21 cellular contexts compared by ENCODE assay signal in the genomic region with DNA sequence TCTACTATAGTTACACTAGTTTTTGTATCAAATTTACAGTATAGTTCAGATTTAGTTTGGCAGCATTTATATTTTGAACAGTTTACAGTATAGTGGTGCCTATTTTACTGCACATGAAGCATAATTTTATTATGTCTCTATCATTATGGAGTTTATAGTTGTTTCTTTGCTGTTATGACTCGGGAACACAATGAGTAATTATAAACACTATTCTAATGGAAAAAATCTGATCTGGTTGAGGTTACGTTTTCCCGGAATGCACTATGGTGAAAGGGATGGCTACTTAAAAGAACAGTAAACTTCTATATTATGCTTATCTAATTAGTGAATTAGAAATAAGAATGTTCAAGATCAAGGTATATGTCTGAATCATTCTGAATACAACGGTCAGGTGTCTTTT. TPM values are rescaled to one million over a fixed set of nuclear protein-coding genes. Genes with fewer than 3 reads are reported as not detected.
"Had no signal": no experiment of that assay in that cellular context is flagged by ENCODE, and none has a peak within 500 bp of the region (broad histone marks: within the 10 kb centered on the region; RNA-seq: fewer than 3 reads in every experiment).

No MANE protein-coding gene starts in this region.

- DNase-seq: endodermal cell; foreskin melanocyte; head of caudate nucleus; left colon; left ventricle myocardium superior; mesenchymal stem cell; midbrain; nucleus accumbens; pancreas; right cardiac atrium; small intestine; stimulated activated CD4-positive, alpha-beta T cell treated with anti-CD3 and anti-CD28 coated beads, Interleukin-12 subunit alpha, Interleukin-12 subunit beta, amount 100 ng/mL, for 4 hours; stimulated activated naive CD4-positive, alpha-beta T cell; stomach; substantia nigra; transverse colon had no signal

- H3K27ac ChIP-seq: hepatocyte, neural progenitor cell, pancreas, stomach, thoracic aorta, transverse colon had no signal

- H3K9me3 ChIP-seq: pancreas, stomach, thoracic aorta, transverse colon had no signal

- H3K79me2 ChIP-seq: hepatocyte had no signal

- H2AFZ ChIP-seq: hepatocyte, neural progenitor cell had no signal

- H3K36me3 ChIP-seq: neural progenitor cell, pancreas, stomach, thoracic aorta, transverse colon had no signal

- H3K27me3 ChIP-seq: hepatocyte, neural progenitor cell, pancreas, stomach, transverse colon had no signal

- ATAC-seq: left colon; left ventricle myocardium superior; natural killer cell treated with Interleukin-12 subunit alpha and Interleukin-12 subunit beta and Interleukin-15 and Interleukin-18, amount 100 ng/mL, for 72 hours; pancreas; right cardiac atrium had no signal

- H3K4me1 ChIP-seq: pancreas, stomach, transverse colon had no signal

- H3K4me3 ChIP-seq: hepatocyte, lung, neural progenitor cell, pancreas, stomach, thoracic aorta, transverse colon had no signal

- H3K4me2 ChIP-seq: hepatocyte, neural progenitor cell had no signal

- H3K9ac ChIP-seq: neural progenitor cell had no signal

- FAIRE-seq: pancreas, small intestine had no signal

RNA-seq across cellular contexts. Expression of a gene that starts 10.6 kb away (rescaled TPM):
- total RNA-seq: natural killer cell treated with Interleukin-12 subunit alpha and Interleukin-12 subunit beta and Interleukin-15 and Interleukin-18, amount 100 ng/mL, for 72 hours had no signal
